In the genomic region with DNA sequence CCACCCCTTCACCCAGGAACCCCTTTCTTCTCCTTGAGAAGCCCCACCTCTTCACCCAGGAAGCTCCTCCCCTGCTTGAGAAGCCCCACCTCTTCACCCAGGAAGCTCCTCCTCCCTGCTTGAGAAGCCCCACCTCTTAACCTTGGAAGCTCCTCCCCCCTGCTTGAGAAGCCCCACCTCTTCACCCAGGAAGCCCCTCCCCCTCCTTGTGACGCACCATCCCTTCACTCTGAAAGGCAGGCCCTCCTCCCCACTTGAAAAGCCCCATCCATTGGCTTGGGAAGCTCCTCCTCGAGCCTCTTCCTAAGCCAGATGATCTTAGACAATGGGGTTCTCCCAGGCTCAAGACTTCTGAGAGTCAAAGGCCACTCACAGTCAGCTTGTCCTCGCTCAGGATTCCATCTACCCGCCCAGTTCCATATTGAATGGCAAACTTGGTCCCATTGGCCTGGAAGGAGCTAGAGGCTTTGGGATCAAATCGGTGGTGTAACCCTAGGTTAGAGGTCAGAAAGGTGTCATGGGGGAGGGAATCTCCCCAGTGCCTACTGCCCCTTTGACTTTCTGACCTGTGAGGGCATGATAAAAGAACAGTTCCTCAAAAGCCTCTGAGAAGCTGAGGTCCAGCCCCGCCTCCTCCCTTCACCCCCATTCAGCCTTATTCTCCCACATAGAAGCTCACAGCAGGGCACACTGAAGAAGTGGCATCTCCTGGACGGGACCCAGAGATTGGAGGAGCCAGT, we compare ENCODE assay signal across 1 cellular context.
TF ChIP-seq lines count a peak whose summit lies in the region.

No MANE protein-coding gene starts in this region.

TF ChIP-seq in K562, 482 proteins besides CTCF, POLR2A, EP300 and RAD21 (continues in another document):
- TF ChIP-seq SUPT5H (IDR thresholded peaks at IDR 0.05): no peak
- TF ChIP-seq SLC30A9 (CRISPR knock-in tag; IDR thresholded peaks at IDR 0.05): no peak
- no peak for TF ChIP-seq ZNF316 (IDR thresholded peaks at IDR 0.05)
- TF ChIP-seq, protein P1, sequence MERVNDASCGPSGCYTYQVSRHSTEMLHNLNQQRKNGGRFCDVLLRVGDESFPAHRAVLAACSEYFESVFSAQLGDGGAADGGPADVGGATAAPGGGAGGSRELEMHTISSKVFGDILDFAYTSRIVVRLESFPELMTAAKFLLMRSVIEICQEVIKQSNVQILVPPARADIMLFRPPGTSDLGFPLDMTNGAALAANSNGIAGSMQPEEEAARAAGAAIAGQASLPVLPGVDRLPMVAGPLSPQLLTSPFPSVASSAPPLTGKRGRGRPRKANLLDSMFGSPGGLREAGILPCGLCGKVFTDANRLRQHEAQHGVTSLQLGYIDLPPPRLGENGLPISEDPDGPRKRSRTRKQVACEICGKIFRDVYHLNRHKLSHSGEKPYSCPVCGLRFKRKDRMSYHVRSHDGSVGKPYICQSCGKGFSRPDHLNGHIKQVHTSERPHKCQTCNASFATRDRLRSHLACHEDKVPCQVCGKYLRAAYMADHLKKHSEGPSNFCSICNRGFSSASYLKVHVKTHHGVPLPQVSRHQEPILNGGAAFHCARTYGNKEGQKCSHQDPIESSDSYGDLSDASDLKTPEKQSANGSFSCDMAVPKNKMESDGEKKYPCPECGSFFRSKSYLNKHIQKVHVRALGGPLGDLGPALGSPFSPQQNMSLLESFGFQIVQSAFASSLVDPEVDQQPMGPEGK (CRISPR knock-in tag; IDR thresholded peaks at IDR 0.05; ENCODE audit: borderline replicate concordance): no peak
- TF ChIP-seq RCOR1 (IDR thresholded peaks at IDR 0.05; ENCODE audit: borderline replicate concordance in 1 of 2, low read depth in 2 of 2, low read length in 2 of 2): peak in 1 of 2 experiments; percentile 38; a peak in 1 of 4 replicates
- TF ChIP-seq, protein P2, sequence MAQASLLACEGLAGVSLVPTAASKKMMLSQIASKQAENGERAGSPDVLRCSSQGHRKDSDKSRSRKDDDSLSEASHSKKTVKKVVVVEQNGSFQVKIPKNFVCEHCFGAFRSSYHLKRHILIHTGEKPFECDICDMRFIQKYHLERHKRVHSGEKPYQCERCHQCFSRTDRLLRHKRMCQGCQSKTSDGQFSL (CRISPR knock-in tag; IDR thresholded peaks at IDR 0.05): no peak
- TF ChIP-seq, protein P2 (tag; IDR thresholded peaks at IDR 0.05): no peak
- TF ChIP-seq SMARCE1 (IDR thresholded peaks at IDR 0.05): peak; percentile 75; the same call in 1 of the 2 replicates
- TF ChIP-seq RBM22 (IDR thresholded peaks at IDR 0.05; ENCODE audit: low read depth, low read length, poor library complexity, severe bottlenecking): no peak
- no peak; the same call in 1 of the 2 replicates for TF ChIP-seq CBFA2T2 (conservative IDR thresholded peaks at IDR 0.05)
- no peak for TF ChIP-seq HNRNPH1 (optimal IDR thresholded peaks at IDR 0.05; ENCODE audit: low read depth, low read length)
- no peak for TF ChIP-seq KLF13 (tag; IDR thresholded peaks at IDR 0.05; ENCODE audit: borderline replicate concordance, low read depth)
- TF ChIP-seq, protein P3, sequence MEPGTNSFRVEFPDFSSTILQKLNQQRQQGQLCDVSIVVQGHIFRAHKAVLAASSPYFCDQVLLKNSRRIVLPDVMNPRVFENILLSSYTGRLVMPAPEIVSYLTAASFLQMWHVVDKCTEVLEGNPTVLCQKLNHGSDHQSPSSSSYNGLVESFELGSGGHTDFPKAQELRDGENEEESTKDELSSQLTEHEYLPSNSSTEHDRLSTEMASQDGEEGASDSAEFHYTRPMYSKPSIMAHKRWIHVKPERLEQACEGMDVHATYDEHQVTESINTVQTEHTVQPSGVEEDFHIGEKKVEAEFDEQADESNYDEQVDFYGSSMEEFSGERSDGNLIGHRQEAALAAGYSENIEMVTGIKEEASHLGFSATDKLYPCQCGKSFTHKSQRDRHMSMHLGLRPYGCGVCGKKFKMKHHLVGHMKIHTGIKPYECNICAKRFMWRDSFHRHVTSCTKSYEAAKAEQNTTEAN (CRISPR knock-in tag; IDR thresholded peaks at IDR 0.05): no peak
- no peak for TF ChIP-seq ZBTB1 (CRISPR knock-in tag; IDR thresholded peaks at IDR 0.05; ENCODE audit: borderline replicate concordance, low read depth)
- TF ChIP-seq, protein P4, sequence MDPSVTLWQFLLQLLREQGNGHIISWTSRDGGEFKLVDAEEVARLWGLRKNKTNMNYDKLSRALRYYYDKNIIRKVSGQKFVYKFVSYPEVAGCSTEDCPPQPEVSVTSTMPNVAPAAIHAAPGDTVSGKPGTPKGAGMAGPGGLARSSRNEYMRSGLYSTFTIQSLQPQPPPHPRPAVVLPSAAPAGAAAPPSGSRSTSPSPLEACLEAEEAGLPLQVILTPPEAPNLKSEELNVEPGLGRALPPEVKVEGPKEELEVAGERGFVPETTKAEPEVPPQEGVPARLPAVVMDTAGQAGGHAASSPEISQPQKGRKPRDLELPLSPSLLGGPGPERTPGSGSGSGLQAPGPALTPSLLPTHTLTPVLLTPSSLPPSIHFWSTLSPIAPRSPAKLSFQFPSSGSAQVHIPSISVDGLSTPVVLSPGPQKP (CRISPR knock-in tag; IDR thresholded peaks at IDR 0.05): no peak
- no peak for TF ChIP-seq SMARCB1 (IDR thresholded peaks at IDR 0.05; ENCODE audit: insufficient read length, low read depth)
- no peak for TF ChIP-seq MAFG (tag; conservative IDR thresholded peaks at IDR 0.05)
- TF ChIP-seq ZNF311 (CRISPR knock-in tag; IDR thresholded peaks at IDR 0.05): no peak
- TF ChIP-seq, protein P5, sequence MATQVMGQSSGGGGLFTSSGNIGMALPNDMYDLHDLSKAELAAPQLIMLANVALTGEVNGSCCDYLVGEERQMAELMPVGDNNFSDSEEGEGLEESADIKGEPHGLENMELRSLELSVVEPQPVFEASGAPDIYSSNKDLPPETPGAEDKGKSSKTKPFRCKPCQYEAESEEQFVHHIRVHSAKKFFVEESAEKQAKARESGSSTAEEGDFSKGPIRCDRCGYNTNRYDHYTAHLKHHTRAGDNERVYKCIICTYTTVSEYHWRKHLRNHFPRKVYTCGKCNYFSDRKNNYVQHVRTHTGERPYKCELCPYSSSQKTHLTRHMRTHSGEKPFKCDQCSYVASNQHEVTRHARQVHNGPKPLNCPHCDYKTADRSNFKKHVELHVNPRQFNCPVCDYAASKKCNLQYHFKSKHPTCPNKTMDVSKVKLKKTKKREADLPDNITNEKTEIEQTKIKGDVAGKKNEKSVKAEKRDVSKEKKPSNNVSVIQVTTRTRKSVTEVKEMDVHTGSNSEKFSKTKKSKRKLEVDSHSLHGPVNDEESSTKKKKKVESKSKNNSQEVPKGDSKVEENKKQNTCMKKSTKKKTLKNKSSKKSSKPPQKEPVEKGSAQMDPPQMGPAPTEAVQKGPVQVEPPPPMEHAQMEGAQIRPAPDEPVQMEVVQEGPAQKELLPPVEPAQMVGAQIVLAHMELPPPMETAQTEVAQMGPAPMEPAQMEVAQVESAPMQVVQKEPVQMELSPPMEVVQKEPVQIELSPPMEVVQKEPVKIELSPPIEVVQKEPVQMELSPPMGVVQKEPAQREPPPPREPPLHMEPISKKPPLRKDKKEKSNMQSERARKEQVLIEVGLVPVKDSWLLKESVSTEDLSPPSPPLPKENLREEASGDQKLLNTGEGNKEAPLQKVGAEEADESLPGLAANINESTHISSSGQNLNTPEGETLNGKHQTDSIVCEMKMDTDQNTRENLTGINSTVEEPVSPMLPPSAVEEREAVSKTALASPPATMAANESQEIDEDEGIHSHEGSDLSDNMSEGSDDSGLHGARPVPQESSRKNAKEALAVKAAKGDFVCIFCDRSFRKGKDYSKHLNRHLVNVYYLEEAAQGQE (CRISPR knock-in tag; IDR thresholded peaks at IDR 0.05; ENCODE audit: low read depth): no peak
- peak; percentile 29; the same call in 1 of the 2 replicates for TF ChIP-seq SMARCA4 (IDR thresholded peaks at IDR 0.05)
- TF ChIP-seq HDGF (IDR thresholded peaks at IDR 0.05): peak; percentile 87; the same call in 1 of the 2 replicates
- TF ChIP-seq, protein P6, sequence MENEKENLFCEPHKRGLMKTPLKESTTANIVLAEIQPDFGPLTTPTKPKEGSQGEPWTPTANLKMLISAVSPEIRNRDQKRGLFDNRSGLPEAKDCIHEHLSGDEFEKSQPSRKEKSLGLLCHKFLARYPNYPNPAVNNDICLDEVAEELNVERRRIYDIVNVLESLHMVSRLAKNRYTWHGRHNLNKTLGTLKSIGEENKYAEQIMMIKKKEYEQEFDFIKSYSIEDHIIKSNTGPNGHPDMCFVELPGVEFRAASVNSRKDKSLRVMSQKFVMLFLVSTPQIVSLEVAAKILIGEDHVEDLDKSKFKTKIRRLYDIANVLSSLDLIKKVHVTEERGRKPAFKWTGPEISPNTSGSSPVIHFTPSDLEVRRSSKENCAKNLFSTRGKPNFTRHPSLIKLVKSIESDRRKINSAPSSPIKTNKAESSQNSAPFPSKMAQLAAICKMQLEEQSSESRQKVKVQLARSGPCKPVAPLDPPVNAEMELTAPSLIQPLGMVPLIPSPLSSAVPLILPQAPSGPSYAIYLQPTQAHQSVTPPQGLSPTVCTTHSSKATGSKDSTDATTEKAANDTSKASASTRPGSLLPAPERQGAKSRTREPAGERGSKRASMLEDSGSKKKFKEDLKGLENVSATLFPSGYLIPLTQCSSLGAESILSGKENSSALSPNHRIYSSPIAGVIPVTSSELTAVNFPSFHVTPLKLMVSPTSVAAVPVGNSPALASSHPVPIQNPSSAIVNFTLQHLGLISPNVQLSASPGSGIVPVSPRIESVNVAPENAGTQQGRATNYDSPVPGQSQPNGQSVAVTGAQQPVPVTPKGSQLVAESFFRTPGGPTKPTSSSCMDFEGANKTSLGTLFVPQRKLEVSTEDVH (IDR thresholded peaks at IDR 0.05; ENCODE audit: low read depth, partially characterized antibody): peak; percentile 32
- peak; percentile 41 for TF ChIP-seq RBBP5 (IDR thresholded peaks at IDR 0.05; ENCODE audit: borderline replicate concordance, insufficient read depth, low read length, poor library complexity, severe bottlenecking)
- peak; percentile 60 for TF ChIP-seq NCOR1 (IDR thresholded peaks at IDR 0.05)
- TF ChIP-seq NCOA1 (IDR thresholded peaks at IDR 0.05; ENCODE audit: low read depth): peak; percentile 23; the same call in 1 of the 2 replicates
- TF ChIP-seq, protein P7, sequence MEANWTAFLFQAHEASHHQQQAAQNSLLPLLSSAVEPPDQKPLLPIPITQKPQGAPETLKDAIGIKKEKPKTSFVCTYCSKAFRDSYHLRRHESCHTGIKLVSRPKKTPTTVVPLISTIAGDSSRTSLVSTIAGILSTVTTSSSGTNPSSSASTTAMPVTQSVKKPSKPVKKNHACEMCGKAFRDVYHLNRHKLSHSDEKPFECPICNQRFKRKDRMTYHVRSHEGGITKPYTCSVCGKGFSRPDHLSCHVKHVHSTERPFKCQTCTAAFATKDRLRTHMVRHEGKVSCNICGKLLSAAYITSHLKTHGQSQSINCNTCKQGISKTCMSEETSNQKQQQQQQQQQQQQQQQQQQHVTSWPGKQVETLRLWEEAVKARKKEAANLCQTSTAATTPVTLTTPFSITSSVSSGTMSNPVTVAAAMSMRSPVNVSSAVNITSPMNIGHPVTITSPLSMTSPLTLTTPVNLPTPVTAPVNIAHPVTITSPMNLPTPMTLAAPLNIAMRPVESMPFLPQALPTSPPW (CRISPR knock-in tag; IDR thresholded peaks at IDR 0.05): peak; percentile 70
- TF ChIP-seq ZNF3 (CRISPR knock-in tag; IDR thresholded peaks at IDR 0.05): no peak
- TF ChIP-seq SRSF7 (optimal IDR thresholded peaks at IDR 0.05; ENCODE audit: low read depth, low read length): no peak
- no peak for TF ChIP-seq BMI1 (IDR thresholded peaks at IDR 0.05; ENCODE audit: low read length)
- TF ChIP-seq CTBP1 (IDR thresholded peaks at IDR 0.05; ENCODE audit: borderline replicate concordance): peak; percentile 35; the same call in 1 of the 2 replicates
- TF ChIP-seq, protein P8, sequence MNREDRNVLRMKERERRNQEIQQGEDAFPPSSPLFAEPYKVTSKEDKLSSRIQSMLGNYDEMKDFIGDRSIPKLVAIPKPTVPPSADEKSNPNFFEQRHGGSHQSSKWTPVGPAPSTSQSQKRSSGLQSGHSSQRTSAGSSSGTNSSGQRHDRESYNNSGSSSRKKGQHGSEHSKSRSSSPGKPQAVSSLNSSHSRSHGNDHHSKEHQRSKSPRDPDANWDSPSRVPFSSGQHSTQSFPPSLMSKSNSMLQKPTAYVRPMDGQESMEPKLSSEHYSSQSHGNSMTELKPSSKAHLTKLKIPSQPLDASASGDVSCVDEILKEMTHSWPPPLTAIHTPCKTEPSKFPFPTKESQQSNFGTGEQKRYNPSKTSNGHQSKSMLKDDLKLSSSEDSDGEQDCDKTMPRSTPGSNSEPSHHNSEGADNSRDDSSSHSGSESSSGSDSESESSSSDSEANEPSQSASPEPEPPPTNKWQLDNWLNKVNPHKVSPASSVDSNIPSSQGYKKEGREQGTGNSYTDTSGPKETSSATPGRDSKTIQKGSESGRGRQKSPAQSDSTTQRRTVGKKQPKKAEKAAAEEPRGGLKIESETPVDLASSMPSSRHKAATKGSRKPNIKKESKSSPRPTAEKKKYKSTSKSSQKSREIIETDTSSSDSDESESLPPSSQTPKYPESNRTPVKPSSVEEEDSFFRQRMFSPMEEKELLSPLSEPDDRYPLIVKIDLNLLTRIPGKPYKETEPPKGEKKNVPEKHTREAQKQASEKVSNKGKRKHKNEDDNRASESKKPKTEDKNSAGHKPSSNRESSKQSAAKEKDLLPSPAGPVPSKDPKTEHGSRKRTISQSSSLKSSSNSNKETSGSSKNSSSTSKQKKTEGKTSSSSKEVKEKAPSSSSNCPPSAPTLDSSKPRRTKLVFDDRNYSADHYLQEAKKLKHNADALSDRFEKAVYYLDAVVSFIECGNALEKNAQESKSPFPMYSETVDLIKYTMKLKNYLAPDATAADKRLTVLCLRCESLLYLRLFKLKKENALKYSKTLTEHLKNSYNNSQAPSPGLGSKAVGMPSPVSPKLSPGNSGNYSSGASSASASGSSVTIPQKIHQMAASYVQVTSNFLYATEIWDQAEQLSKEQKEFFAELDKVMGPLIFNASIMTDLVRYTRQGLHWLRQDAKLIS (CRISPR knock-in tag; IDR thresholded peaks at IDR 0.05): 0 out of 2 replicates have a peak, but pooled peaks have one; percentile 72
- TF ChIP-seq, protein P9, sequence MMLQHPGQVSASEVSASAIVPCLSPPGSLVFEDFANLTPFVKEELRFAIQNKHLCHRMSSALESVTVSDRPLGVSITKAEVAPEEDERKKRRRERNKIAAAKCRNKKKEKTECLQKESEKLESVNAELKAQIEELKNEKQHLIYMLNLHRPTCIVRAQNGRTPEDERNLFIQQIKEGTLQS (IDR thresholded peaks at IDR 0.05): no peak
- TF ChIP-seq, protein P9 (CRISPR knock-in tag; conservative IDR thresholded peaks at IDR 0.05): no peak
- TF ChIP-seq, protein P10, sequence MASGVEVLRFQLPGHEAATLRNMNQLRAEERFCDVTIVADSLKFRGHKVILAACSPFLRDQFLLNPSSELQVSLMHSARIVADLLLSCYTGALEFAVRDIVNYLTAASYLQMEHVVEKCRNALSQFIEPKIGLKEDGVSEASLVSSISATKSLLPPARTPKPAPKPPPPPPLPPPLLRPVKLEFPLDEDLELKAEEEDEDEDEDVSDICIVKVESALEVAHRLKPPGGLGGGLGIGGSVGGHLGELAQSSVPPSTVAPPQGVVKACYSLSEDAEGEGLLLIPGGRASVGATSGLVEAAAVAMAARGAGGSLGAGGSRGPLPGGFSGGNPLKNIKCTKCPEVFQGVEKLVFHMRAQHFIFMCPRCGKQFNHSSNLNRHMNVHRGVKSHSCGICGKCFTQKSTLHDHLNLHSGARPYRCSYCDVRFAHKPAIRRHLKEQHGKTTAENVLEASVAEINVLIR (CRISPR knock-in tag; IDR thresholded peaks at IDR 0.05): 0 out of 2 replicates have a peak, but pooled peaks have one; percentile 11
- no peak for TF ChIP-seq ZNF282 (CRISPR knock-in tag; IDR thresholded peaks at IDR 0.05)
